6 cellular contexts compared by ENCODE assay signal in the genomic region with DNA sequence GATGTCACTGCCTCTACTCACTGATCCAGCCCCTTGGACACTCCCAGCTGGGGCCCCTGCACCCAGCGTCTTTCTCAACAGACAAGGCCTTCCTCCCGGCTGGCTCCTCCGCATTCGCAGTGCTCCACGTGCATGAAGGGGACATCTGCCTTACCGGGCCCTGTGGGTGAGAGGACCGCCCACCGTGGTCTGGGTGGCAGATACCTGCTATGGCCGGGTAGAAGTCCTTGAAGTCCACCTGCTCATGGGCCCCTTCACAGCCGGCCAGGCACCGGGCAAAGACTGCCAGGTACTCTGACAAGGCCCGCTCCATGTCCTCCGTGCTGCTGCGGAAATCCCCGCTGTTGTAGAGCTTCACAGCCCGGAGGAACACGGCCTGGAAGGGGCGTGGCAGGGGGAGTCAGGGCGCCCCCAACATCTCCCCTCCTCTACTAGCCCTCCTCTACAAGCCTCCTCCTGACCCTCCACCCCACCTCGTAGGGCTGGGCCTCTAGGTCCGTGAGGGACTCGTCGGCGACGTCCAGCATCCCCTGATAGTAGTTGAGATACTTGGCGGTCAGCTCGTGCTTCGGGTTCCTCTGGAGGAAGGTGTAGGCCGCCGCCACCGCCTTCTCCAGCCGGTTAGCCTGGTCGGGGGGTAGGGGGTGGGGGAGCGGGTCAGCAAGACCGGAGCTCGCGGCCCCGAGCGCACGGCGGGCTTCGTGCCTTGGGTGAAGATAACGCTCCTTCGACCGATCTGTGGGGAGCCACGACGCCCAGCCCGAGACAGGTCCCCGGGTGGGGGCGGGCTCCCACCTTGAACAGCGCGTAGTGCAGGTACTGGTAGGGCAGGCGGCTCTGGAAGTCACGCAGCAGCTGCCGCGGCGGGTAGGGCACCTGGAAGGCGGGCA. TPM values are rescaled to one million over a fixed set of nuclear protein-coding genes. Genes with fewer than 3 reads are reported as not detected.
DNase-seq lines count a peak whose midpoint lies in the region; TF ChIP-seq lines count a peak whose summit lies in the region.

No MANE protein-coding gene starts in this region.

- no peaks in the 10 kb centered on the region for H3K9me3 ChIP-seq in BLaER1
- no peaks in the 10 kb centered on the region for H3K9me3 ChIP-seq in OCI-LY3 (ENCODE audit: insufficient read depth, low read length)
- H3K9me3 ChIP-seq in right atrium auricular region: no peaks in the 10 kb centered on the region
- no peaks in the 10 kb centered on the region for H3K9me3 ChIP-seq in transverse colon

- H3K4me1 ChIP-seq in BLaER1 (peaks cover 48% of the 10 kb centered on the region), OCI-LY3 (ENCODE audit: low read length) (peaks cover 12% of the 10 kb centered on the region), right atrium auricular region (peaks cover 0 to 49% of the 10 kb centered on the region in 2 donors), transverse colon (peaks cover 10 to 50% (median 36%) of the 10 kb centered on the region in 4 donors)

- H3K79me2 ChIP-seq in OCI-LY3 (ENCODE audit: low read length): no peaks in the 10 kb centered on the region

- H3K27me3 ChIP-seq in BLaER1: no peaks in the 10 kb centered on the region
- H3K27me3 ChIP-seq in OCI-LY3 (ENCODE audit: low read depth, low read length): peaks cover 12% of the 10 kb centered on the region
- H3K27me3 ChIP-seq in right atrium auricular region: no peaks in the 10 kb centered on the region
- no peaks in the 10 kb centered on the region for H3K27me3 ChIP-seq in transverse colon

- WGBS in transverse colon (ENCODE audit: low coverage in 1 of 2), 2 donors: 29% methylated on average over 50 of the region's 58 CpGs; no CpG with 5 or more reads in 1 of the 2 donors

- H3K9ac ChIP-seq in BLaER1 (peak overlapping the region; percentile 81), OCI-LY3 (ENCODE audit: low read length) (peak overlapping the region; percentile 74; the same call in 1 of the 2 replicates)

- peak overlapping the region; percentile 84 for H3K27ac ChIP-seq in BLaER1
- H3K27ac ChIP-seq in OCI-LY3 (ENCODE audit: low read length): no peak overlapping the region
- peak overlapping the region; percentile 76 to 82 for H3K27ac ChIP-seq in right atrium auricular region
- peak overlapping the region; percentile 78 to 89 (median 86) for H3K27ac ChIP-seq in transverse colon

- in situ Hi-C loops in transverse colon (cut with MboI; ENCODE audit: low pct_ligation_motif_present in 1 of 4, low pct_unique_long_range_greater_than_20kb in 1 of 4, low sequenced_read_pairs in 3 of 4): no loop called here

- intact Hi-C loops in transverse colon (cut with DNase I; ENCODE audit: low total_unique reads): no loop called here

- no peak for TF ChIP-seq EP300 in transverse colon (IDR thresholded peaks at IDR 0.05; ENCODE audit: low read depth)

- H3K36me3 ChIP-seq in BLaER1 (peaks cover 28% of the 10 kb centered on the region; the same call in 1 of the 2 replicates), OCI-LY3 (replicated peaks; ENCODE audit: low read depth, low read length) (no peaks in the 10 kb centered on the region), right atrium auricular region (peaks cover 7% of the 10 kb centered on the region), transverse colon (no peaks in the 10 kb centered on the region)

- H3K4me3 ChIP-seq in BLaER1: peak overlapping the region; percentile 82
- H3K4me3 ChIP-seq in OCI-LY3 (ENCODE audit: low read length): peak overlapping the region; percentile 94
- peak overlapping the region; percentile 68 to 83 for H3K4me3 ChIP-seq in right atrium auricular region
- peak overlapping the region; percentile 38 to 86 (median 64) for H3K4me3 ChIP-seq in transverse colon

- no peak for TF ChIP-seq POLR2A in transverse colon (IDR thresholded peaks at IDR 0.05)

- TF ChIP-seq CTCF in OCI-LY3 (IDR thresholded peaks at IDR 0.05; ENCODE audit: low read depth, low read length) (no peak), right atrium auricular region (IDR thresholded peaks at IDR 0.05) (no peak), transverse colon (IDR thresholded peaks at IDR 0.05) (no peak)

- DNase-seq in right atrium auricular region (ENCODE audit: low spot score) (no peak), transverse colon (peak; percentile 23), AML-193 (lab: John Stamatoyannopoulos, UW) (no peak), Ammon's horn (ENCODE audit: low spot score) (no peak)

- no peak overlapping the region for H2AFZ ChIP-seq in OCI-LY3 (ENCODE audit: low read depth, low read length)

- no peaks in the 10 kb centered on the region for H4K20me1 ChIP-seq in BLaER1
- no peaks in the 10 kb centered on the region for H4K20me1 ChIP-seq in OCI-LY3 (ENCODE audit: insufficient read depth, low read length)

- peak overlapping the region; percentile 98 for H3K4me2 ChIP-seq in BLaER1
- peak overlapping the region; percentile 89 for H3K4me2 ChIP-seq in OCI-LY3 (ENCODE audit: low read length)

RNA-seq across cellular contexts. Expression of a gene that starts 0.8 kb away (rescaled TPM):
- 10 to 100 TPM; 15.4 to 16.2 TPM for total RNA-seq in right atrium auricular region
- 10 to 100 TPM; 18.7 to 39.6 (median 22.5) TPM for total RNA-seq in transverse colon

RNA-seq across cellular contexts. Expression of a gene that starts 1.9 kb away (rescaled TPM):
- 10 to 100 TPM; 24.7 to 35.1 TPM for total RNA-seq in right atrium auricular region
- 10 to 100 TPM in 3 of 4 donors, 1 to 10 TPM in 1; 7.1 to 61.1 (median 12.6) TPM for total RNA-seq in transverse colon

RNA-seq across cellular contexts. Expression of a gene that starts 24.4 kb away (rescaled TPM):
- total RNA-seq in right atrium auricular region (100 to 1,000 TPM; 234 to 256 TPM), transverse colon (100 to 1,000 TPM; 396 to 595 (median 513) TPM)

RNA-seq across cellular contexts. Expression of a gene that starts 25.1 kb away (rescaled TPM):
- total RNA-seq in right atrium auricular region (10 to 100 TPM; 27.1 to 43.3 TPM), transverse colon (10 to 100 TPM in 3 of 4 donors, 1 to 10 TPM in 1; 10.0 to 30.8 (median 24.6) TPM)

RNA-seq across cellular contexts. Expression of a gene that starts 26.7 kb away (rescaled TPM):
- total RNA-seq in right atrium auricular region (not detected), transverse colon (under 1 TPM in 1 of 4 donors, not detected in 3; 0.32 TPM)
